1 cellular context compared by ENCODE assay signal in genomic region chr6:125781307-125781868, GRCh38.
TF ChIP-seq lines count a peak whose summit lies in the region.

No MANE protein-coding gene starts in this region.

TF ChIP-seq in K562, 482 proteins besides CTCF, POLR2A, EP300 and RAD21 (continued from another document and continues in another):
- TF ChIP-seq ZNF512 (tag; IDR thresholded peaks at IDR 0.05) (no peak), DEAF1 (CRISPR knock-in tag; IDR thresholded peaks at IDR 0.05) (0 out of 2 replicates have a peak, but pooled peaks have one; percentile 6), GTF2E2 (tag; IDR thresholded peaks at IDR 0.05) (peak; percentile 21; the same call in 1 of the 2 replicates), UBTF (IDR thresholded peaks at IDR 0.05; ENCODE audit: borderline replicate concordance in 1 of 2, low read depth in 2 of 2, low read length in 2 of 2) (0 out of 4 replicates have a peak, but pooled peaks of 1 of the 2 experiments have one; percentile 28), ZNF384 (IDR thresholded peaks at IDR 0.05; ENCODE audit: low read depth, low read length) (0 out of 2 replicates have a peak, but pooled peaks have one; percentile 18), ZNF395 (CRISPR knock-in tag; IDR thresholded peaks at IDR 0.05) (0 out of 2 replicates have a peak, but pooled peaks have one; percentile 20), HDAC6 (IDR thresholded peaks at IDR 0.05; ENCODE audit: low read depth, low read length) (no peak), CEBPG (CRISPR knock-in tag; IDR thresholded peaks at IDR 0.05) (no peak), CEBPG (tag; conservative IDR thresholded peaks at IDR 0.05 in 1 of 2, IDR thresholded peaks at IDR 0.05 in 1 of 2) (peak in 1 of 2 experiments; percentile 91; a peak in 2 of 4 replicates), ELF4 (CRISPR knock-in tag; IDR thresholded peaks at IDR 0.05) (no peak), MAFK (IDR thresholded peaks at IDR 0.05; ENCODE audit: low read length) (0 out of 2 replicates have a peak, but pooled peaks have one; percentile 1), CTBP1 (IDR thresholded peaks at IDR 0.05; ENCODE audit: borderline replicate concordance) (0 out of 2 replicates have a peak, but pooled peaks have one; percentile 4), ZKSCAN8 (CRISPR knock-in tag; IDR thresholded peaks at IDR 0.05) (no peak), SIN3A (IDR thresholded peaks at IDR 0.05; ENCODE audit: borderline replicate concordance in 2 of 2, control insufficient read depth in 1 of 2, low read depth in 2 of 2, low read length in 2 of 2) (no peak), SMAD1 (IDR thresholded peaks at IDR 0.05; ENCODE audit: low read depth, low read length, partially characterized antibody) (no peak), TCF3 (CRISPR knock-in tag; IDR thresholded peaks at IDR 0.05) (no peak; the same call in 1 of the 2 replicates), GABPB1 (CRISPR knock-in tag; IDR thresholded peaks at IDR 0.05) (no peak), ZEB2 (IDR thresholded peaks at IDR 0.05) (no peak), ARID3B (CRISPR knock-in tag; IDR thresholded peaks at IDR 0.05; ENCODE audit: borderline replicate concordance) (no peak), TRIM24 (IDR thresholded peaks at IDR 0.05) (no peak), ZSCAN32 (CRISPR knock-in tag; IDR thresholded peaks at IDR 0.05) (no peak), YY1 (IDR thresholded peaks at IDR 0.05; ENCODE audit: borderline replicate concordance in 1 of 3, control insufficient read depth in 1 of 3, extremely low read depth in 1 of 3, insufficient read depth in 3 of 3, insufficient read length in 1 of 3, insufficient replicate concordance in 2 of 3, low read depth in 1 of 3, low read length in 2 of 3) (no peak), KDM2B (CRISPR knock-in tag; IDR thresholded peaks at IDR 0.05) (no peak), SUPT5H (IDR thresholded peaks at IDR 0.05) (no peak), CEBPB (tag; IDR thresholded peaks at IDR 0.05) (0 out of 2 replicates have a peak, but pooled peaks have one; percentile 79), ARNT (IDR thresholded peaks at IDR 0.05) (no peak), KLF10 (CRISPR knock-in tag; IDR thresholded peaks at IDR 0.05) (no peak), PBX2 (CRISPR knock-in tag; IDR thresholded peaks at IDR 0.05; ENCODE audit: low read depth) (no peak), PBX2 (tag; conservative IDR thresholded peaks at IDR 0.05; ENCODE audit: low read depth) (peak; percentile 19; the same call in 1 of the 2 replicates), BRCA1 (IDR thresholded peaks at IDR 0.05) (no peak), BRCA1 (CRISPR knock-in tag; IDR thresholded peaks at IDR 0.05) (no peak), USF2 (CRISPR knock-in tag; IDR thresholded peaks at IDR 0.05) (no peak), NFRKB (IDR thresholded peaks at IDR 0.05; ENCODE audit: low read depth) (peak; percentile 37), MCM5 (IDR thresholded peaks at IDR 0.05; ENCODE audit: low read depth) (no peak)
- TF ChIP-seq, protein P1, sequence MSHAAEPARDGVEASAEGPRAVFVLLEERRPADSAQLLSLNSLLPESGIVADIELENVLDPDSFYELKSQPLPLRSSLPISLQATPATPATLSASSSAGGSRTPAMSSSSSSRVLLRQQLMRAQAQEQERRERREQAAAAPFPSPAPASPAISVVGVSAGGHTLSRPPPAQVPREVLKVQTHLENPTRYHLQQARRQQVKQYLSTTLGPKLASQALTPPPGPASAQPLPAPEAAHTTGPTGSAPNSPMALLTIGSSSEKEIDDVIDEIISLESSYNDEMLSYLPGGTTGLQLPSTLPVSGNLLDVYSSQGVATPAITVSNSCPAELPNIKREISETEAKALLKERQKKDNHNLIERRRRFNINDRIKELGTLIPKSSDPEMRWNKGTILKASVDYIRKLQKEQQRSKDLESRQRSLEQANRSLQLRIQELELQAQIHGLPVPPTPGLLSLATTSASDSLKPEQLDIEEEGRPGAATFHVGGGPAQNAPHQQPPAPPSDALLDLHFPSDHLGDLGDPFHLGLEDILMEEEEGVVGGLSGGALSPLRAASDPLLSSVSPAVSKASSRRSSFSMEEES (CRISPR knock-in tag; IDR thresholded peaks at IDR 0.05), result no peak
- TF ChIP-seq, protein P2, sequence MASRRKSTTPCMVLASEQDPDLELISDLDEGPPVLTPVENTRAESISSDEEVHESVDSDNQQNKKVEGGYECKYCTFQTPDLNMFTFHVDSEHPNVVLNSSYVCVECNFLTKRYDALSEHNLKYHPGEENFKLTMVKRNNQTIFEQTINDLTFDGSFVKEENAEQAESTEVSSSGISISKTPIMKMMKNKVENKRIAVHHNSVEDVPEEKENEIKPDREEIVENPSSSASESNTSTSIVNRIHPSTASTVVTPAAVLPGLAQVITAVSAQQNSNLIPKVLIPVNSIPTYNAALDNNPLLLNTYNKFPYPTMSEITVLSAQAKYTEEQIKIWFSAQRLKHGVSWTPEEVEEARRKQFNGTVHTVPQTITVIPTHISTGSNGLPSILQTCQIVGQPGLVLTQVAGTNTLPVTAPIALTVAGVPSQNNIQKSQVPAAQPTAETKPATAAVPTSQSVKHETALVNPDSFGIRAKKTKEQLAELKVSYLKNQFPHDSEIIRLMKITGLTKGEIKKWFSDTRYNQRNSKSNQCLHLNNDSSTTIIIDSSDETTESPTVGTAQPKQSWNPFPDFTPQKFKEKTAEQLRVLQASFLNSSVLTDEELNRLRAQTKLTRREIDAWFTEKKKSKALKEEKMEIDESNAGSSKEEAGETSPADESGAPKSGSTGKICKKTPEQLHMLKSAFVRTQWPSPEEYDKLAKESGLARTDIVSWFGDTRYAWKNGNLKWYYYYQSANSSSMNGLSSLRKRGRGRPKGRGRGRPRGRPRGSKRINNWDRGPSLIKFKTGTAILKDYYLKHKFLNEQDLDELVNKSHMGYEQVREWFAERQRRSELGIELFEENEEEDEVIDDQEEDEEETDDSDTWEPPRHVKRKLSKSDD (conservative IDR thresholded peaks at IDR 0.05; ENCODE audit: low read length), result no peak
